ENCODE assay signal across 1 cellular context in the genomic region with DNA sequence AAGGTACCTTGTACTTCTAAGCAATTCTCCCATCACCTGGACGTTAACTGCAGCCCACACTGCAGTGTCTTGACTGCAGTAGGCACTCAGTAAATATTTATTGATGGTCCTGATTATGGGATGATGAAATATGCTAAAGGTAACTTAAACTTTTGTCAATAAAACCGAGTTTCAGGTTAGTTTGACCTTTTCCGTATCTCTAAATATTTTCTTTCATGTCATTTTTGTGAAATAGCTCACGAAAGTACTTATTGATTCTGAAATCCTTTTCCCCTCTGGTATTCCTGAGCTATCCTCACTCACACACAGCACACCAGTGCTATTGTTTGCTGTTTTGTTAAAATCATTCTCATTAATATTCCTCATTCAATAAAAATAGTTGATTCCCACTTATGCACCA.
TF ChIP-seq lines count a peak whose summit lies in the region.

No MANE protein-coding gene starts in this region.

TF ChIP-seq in HepG2, 621 proteins besides CTCF, POLR2A, EP300 and RAD21 (continued from another document and continues in another):
- TF ChIP-seq, protein P1, sequence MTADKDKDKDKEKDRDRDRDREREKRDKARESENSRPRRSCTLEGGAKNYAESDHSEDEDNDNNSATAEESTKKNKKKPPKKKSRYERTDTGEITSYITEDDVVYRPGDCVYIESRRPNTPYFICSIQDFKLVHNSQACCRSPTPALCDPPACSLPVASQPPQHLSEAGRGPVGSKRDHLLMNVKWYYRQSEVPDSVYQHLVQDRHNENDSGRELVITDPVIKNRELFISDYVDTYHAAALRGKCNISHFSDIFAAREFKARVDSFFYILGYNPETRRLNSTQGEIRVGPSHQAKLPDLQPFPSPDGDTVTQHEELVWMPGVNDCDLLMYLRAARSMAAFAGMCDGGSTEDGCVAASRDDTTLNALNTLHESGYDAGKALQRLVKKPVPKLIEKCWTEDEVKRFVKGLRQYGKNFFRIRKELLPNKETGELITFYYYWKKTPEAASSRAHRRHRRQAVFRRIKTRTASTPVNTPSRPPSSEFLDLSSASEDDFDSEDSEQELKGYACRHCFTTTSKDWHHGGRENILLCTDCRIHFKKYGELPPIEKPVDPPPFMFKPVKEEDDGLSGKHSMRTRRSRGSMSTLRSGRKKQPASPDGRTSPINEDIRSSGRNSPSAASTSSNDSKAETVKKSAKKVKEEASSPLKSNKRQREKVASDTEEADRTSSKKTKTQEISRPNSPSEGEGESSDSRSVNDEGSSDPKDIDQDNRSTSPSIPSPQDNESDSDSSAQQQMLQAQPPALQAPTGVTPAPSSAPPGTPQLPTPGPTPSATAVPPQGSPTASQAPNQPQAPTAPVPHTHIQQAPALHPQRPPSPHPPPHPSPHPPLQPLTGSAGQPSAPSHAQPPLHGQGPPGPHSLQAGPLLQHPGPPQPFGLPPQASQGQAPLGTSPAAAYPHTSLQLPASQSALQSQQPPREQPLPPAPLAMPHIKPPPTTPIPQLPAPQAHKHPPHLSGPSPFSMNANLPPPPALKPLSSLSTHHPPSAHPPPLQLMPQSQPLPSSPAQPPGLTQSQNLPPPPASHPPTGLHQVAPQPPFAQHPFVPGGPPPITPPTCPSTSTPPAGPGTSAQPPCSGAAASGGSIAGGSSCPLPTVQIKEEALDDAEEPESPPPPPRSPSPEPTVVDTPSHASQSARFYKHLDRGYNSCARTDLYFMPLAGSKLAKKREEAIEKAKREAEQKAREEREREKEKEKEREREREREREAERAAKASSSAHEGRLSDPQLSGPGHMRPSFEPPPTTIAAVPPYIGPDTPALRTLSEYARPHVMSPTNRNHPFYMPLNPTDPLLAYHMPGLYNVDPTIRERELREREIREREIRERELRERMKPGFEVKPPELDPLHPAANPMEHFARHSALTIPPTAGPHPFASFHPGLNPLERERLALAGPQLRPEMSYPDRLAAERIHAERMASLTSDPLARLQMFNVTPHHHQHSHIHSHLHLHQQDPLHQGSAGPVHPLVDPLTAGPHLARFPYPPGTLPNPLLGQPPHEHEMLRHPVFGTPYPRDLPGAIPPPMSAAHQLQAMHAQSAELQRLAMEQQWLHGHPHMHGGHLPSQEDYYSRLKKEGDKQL (CRISPR knock-in tag; IDR thresholded peaks at IDR 0.05; ENCODE audit: low read depth), result peak; percentile 88
- TF ChIP-seq KDM4B (CRISPR knock-in tag; IDR thresholded peaks at IDR 0.05), result peak; percentile 82; the same call in 1 of the 2 replicates
- TF ChIP-seq RFX5 (IDR thresholded peaks at IDR 0.05; ENCODE audit: low read depth, low read length), result no peak
- TF ChIP-seq SOX13 (IDR thresholded peaks at IDR 0.05), result peak; percentile 54; the same call in 1 of the 2 replicates
- peak in 1 of 2 experiments; percentile 96; a peak in 2 of 4 replicates for TF ChIP-seq SOX13 (CRISPR knock-in tag; conservative IDR thresholded peaks at IDR 0.05 in 1 of 2, IDR thresholded peaks at IDR 0.05 in 1 of 2)
- TF ChIP-seq MED1 (CRISPR knock-in tag; IDR thresholded peaks at IDR 0.05), result peak; percentile 90
- no peak for TF ChIP-seq ZNF34 (CRISPR knock-in tag; IDR thresholded peaks at IDR 0.05; ENCODE audit: borderline replicate concordance)
- no peak for TF ChIP-seq ZNF20 (CRISPR knock-in tag; IDR thresholded peaks at IDR 0.05)
- peak; percentile 72 for TF ChIP-seq IRF2 (CRISPR knock-in tag; IDR thresholded peaks at IDR 0.05)
- TF ChIP-seq ZHX1 (CRISPR knock-in tag; IDR thresholded peaks at IDR 0.05; ENCODE audit: low read depth), result no peak
- TF ChIP-seq, protein P2, sequence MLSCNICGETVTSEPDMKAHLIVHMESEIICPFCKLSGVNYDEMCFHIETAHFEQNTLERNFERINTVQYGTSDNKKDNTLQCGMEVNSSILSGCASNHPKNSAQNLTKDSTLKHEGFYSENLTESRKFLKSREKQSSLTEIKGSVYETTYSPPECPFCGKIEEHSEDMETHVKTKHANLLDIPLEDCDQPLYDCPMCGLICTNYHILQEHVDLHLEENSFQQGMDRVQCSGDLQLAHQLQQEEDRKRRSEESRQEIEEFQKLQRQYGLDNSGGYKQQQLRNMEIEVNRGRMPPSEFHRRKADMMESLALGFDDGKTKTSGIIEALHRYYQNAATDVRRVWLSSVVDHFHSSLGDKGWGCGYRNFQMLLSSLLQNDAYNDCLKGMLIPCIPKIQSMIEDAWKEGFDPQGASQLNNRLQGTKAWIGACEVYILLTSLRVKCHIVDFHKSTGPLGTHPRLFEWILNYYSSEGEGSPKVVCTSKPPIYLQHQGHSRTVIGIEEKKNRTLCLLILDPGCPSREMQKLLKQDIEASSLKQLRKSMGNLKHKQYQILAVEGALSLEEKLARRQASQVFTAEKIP (CRISPR knock-in tag; IDR thresholded peaks at IDR 0.05; ENCODE audit: borderline replicate concordance), result no peak
- TF ChIP-seq CBX2 (IDR thresholded peaks at IDR 0.05; ENCODE audit: low read depth, low read length), result no peak
- TF ChIP-seq CBX2 (CRISPR knock-in tag; IDR thresholded peaks at IDR 0.05; ENCODE audit: low read depth), result no peak
- TF ChIP-seq NFAT5 (CRISPR knock-in tag; IDR thresholded peaks at IDR 0.05), result no peak
- peak; percentile 50; the same call in 1 of the 2 replicates for TF ChIP-seq LCORL (IDR thresholded peaks at IDR 0.05)
- peak; percentile 77; the same call in 1 of the 2 replicates for TF ChIP-seq LCORL (CRISPR knock-in tag; IDR thresholded peaks at IDR 0.05)
- TF ChIP-seq NPAS2 (CRISPR knock-in tag; IDR thresholded peaks at IDR 0.05; ENCODE audit: borderline replicate concordance), result no peak
- 0 out of 2 replicates have a peak, but pooled peaks have one; percentile 26 for TF ChIP-seq DNMT3B (CRISPR knock-in tag; conservative IDR thresholded peaks at IDR 0.05)
- TF ChIP-seq, protein P3, sequence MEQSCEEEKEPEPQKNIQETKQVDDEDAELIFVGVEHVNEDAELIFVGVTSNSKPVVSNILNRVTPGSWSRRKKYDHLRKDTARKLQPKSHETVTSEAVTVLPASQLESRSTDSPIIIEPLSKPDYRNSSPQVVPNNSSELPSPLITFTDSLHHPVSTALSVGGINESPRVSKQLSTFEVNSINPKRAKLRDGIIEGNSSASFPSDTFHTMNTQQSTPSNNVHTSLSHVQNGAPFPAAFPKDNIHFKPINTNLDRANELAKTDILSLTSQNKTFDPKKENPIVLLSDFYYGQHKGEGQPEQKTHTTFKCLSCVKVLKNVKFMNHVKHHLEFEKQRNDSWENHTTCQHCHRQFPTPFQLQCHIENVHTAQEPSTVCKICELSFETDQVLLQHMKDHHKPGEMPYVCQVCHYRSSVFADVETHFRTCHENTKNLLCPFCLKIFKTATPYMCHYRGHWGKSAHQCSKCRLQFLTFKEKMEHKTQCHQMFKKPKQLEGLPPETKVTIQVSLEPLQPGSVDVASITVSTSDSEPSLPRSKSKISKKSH (CRISPR knock-in tag; IDR thresholded peaks at IDR 0.05; ENCODE audit: borderline replicate concordance), result no peak
- TF ChIP-seq FOXA1 (IDR thresholded peaks at IDR 0.05), result peak; percentile 72
- TF ChIP-seq FOXA1 (CRISPR knock-in tag; IDR thresholded peaks at IDR 0.05), result peak; percentile 96
- TF ChIP-seq BCL6 (CRISPR knock-in tag; IDR thresholded peaks at IDR 0.05), result peak; percentile 93
- TF ChIP-seq, protein P4, sequence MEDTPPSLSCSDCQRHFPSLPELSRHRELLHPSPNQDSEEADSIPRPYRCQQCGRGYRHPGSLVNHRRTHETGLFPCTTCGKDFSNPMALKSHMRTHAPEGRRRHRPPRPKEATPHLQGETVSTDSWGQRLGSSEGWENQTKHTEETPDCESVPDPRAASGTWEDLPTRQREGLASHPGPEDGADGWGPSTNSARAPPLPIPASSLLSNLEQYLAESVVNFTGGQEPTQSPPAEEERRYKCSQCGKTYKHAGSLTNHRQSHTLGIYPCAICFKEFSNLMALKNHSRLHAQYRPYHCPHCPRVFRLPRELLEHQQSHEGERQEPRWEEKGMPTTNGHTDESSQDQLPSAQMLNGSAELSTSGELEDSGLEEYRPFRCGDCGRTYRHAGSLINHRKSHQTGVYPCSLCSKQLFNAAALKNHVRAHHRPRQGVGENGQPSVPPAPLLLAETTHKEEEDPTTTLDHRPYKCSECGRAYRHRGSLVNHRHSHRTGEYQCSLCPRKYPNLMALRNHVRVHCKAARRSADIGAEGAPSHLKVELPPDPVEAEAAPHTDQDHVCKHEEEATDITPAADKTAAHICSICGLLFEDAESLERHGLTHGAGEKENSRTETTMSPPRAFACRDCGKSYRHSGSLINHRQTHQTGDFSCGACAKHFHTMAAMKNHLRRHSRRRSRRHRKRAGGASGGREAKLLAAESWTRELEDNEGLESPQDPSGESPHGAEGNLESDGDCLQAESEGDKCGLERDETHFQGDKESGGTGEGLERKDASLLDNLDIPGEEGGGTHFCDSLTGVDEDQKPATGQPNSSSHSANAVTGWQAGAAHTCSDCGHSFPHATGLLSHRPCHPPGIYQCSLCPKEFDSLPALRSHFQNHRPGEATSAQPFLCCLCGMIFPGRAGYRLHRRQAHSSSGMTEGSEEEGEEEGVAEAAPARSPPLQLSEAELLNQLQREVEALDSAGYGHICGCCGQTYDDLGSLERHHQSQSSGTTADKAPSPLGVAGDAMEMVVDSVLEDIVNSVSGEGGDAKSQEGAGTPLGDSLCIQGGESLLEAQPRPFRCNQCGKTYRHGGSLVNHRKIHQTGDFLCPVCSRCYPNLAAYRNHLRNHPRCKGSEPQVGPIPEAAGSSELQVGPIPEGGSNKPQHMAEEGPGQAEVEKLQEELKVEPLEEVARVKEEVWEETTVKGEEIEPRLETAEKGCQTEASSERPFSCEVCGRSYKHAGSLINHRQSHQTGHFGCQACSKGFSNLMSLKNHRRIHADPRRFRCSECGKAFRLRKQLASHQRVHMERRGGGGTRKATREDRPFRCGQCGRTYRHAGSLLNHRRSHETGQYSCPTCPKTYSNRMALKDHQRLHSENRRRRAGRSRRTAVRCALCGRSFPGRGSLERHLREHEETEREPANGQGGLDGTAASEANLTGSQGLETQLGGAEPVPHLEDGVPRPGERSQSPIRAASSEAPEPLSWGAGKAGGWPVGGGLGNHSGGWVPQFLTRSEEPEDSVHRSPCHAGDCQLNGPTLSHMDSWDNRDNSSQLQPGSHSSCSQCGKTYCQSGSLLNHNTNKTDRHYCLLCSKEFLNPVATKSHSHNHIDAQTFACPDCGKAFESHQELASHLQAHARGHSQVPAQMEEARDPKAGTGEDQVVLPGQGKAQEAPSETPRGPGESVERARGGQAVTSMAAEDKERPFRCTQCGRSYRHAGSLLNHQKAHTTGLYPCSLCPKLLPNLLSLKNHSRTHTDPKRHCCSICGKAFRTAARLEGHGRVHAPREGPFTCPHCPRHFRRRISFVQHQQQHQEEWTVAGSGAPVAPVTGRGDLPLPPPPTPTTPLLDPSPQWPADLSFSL (CRISPR knock-in tag; IDR thresholded peaks at IDR 0.05), result no peak
- no peak for TF ChIP-seq SALL2 (CRISPR knock-in tag; IDR thresholded peaks at IDR 0.05)
- no peak for TF ChIP-seq ZSCAN25 (CRISPR knock-in tag; IDR thresholded peaks at IDR 0.05)
- no peak for TF ChIP-seq ZNF180 (CRISPR knock-in tag; IDR thresholded peaks at IDR 0.05; ENCODE audit: borderline replicate concordance, low read depth)
